3 cellular contexts compared by ENCODE assay signal in the genomic region with DNA sequence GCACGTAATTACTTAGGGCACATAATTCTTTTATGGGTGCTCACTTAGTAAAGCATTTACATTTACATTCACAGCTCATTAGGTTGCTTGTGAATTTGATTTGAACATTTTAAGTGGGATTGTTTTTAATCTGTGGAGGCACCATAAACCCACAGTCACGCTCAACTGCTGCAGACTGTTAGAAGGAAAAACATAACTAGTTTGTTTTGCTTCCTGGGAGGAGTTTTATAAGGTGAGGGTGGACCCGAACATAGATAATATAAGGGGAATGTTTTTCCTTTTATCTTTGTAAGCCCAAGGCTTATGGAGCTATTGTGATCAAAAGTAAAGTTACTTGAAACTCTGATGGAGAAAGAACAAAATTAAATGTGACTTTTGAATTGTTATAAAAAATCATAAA.
"Had no signal": no experiment of that assay in that cellular context is flagged by ENCODE, and none has a peak within 500 bp of the region (broad histone marks: within the 10 kb centered on the region; RNA-seq: fewer than 3 reads in every experiment).

No MANE protein-coding gene starts in this region.

- ATAC-seq: HepG2, K562 had no signal

- DNase-seq: IMR-90 had no signal

- H3K4me3 ChIP-seq: K562 had no signal
